ENCODE assay signal across 1 cellular context in genomic region chr19:1094978-1095701, GRCh38.
TF ChIP-seq lines count a peak whose summit lies in the region.

TSS of gene POLR2E (minus strand) at chr19:1095375. CDS start at chr19:1095315, 60 bp downstream.

TF ChIP-seq in K562, 482 proteins besides CTCF, POLR2A, EP300 and RAD21 (continued from another document and continues in another):
- peak; percentile 35; the same call in 1 of the 2 replicates for TF ChIP-seq ZBTB2 (IDR thresholded peaks at IDR 0.05)
- peak; percentile 79 for TF ChIP-seq TAF1 (IDR thresholded peaks at IDR 0.05; ENCODE audit: control insufficient read depth, extremely low read depth, insufficient read depth, low read length, severe bottlenecking)
- no peak for TF ChIP-seq ZNF263 (CRISPR knock-in tag; IDR thresholded peaks at IDR 0.05; ENCODE audit: borderline replicate concordance)
- peak; percentile 71 to 91 for TF ChIP-seq MAZ (CRISPR knock-in tag; conservative IDR thresholded peaks at IDR 0.05 in 1 of 2, IDR thresholded peaks at IDR 0.05 in 1 of 2)
- peak; percentile 95 for TF ChIP-seq SUPT5H (IDR thresholded peaks at IDR 0.05)
- TF ChIP-seq GTF2E2 (tag; IDR thresholded peaks at IDR 0.05): no peak
- peak; percentile 98 for TF ChIP-seq ZNF143 (CRISPR knock-in tag; IDR thresholded peaks at IDR 0.05)
- peak; percentile 25 for TF ChIP-seq PCBP1 (IDR thresholded peaks at IDR 0.05; ENCODE audit: low read depth, low read length, poor library complexity, severe bottlenecking)
- peak; percentile 91 for TF ChIP-seq NEUROD1 (IDR thresholded peaks at IDR 0.05; ENCODE audit: borderline replicate concordance, low read depth, low read length, partially characterized antibody)
- TF ChIP-seq, protein P1, sequence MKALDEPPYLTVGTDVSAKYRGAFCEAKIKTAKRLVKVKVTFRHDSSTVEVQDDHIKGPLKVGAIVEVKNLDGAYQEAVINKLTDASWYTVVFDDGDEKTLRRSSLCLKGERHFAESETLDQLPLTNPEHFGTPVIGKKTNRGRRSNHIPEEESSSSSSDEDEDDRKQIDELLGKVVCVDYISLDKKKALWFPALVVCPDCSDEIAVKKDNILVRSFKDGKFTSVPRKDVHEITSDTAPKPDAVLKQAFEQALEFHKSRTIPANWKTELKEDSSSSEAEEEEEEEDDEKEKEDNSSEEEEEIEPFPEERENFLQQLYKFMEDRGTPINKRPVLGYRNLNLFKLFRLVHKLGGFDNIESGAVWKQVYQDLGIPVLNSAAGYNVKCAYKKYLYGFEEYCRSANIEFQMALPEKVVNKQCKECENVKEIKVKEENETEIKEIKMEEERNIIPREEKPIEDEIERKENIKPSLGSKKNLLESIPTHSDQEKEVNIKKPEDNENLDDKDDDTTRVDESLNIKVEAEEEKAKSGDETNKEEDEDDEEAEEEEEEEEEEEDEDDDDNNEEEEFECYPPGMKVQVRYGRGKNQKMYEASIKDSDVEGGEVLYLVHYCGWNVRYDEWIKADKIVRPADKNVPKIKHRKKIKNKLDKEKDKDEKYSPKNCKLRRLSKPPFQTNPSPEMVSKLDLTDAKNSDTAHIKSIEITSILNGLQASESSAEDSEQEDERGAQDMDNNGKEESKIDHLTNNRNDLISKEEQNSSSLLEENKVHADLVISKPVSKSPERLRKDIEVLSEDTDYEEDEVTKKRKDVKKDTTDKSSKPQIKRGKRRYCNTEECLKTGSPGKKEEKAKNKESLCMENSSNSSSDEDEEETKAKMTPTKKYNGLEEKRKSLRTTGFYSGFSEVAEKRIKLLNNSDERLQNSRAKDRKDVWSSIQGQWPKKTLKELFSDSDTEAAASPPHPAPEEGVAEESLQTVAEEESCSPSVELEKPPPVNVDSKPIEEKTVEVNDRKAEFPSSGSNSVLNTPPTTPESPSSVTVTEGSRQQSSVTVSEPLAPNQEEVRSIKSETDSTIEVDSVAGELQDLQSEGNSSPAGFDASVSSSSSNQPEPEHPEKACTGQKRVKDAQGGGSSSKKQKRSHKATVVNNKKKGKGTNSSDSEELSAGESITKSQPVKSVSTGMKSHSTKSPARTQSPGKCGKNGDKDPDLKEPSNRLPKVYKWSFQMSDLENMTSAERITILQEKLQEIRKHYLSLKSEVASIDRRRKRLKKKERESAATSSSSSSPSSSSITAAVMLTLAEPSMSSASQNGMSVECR (CRISPR knock-in tag; IDR thresholded peaks at IDR 0.05): 0 out of 2 replicates have a peak, but pooled peaks have one; percentile 40
- no peak for TF ChIP-seq ESRRB (CRISPR knock-in tag; IDR thresholded peaks at IDR 0.05; ENCODE audit: borderline replicate concordance)
- TF ChIP-seq HNRNPLL (IDR thresholded peaks at IDR 0.05; ENCODE audit: low read depth, low read length, poor library complexity, severe bottlenecking): peak; percentile 37
- no peak for TF ChIP-seq ARID2 (IDR thresholded peaks at IDR 0.05)
- TF ChIP-seq GABPA (tag; conservative IDR thresholded peaks at IDR 0.05; ENCODE audit: low read depth): peak; percentile 52; the same call in 1 of the 2 replicates
- TF ChIP-seq TBL1XR1 (IDR thresholded peaks at IDR 0.05; ENCODE audit: low read length in 2 of 2): peak in 1 of 2 experiments; percentile 53; a peak in 3 of 4 replicates
- TF ChIP-seq SIX5 (IDR thresholded peaks at IDR 0.05; ENCODE audit: borderline replicate concordance in 1 of 2, insufficient read depth in 1 of 2, low read depth in 1 of 2, low read length in 2 of 2): peak; percentile 84 to 88
- TF ChIP-seq MXI1 (IDR thresholded peaks at IDR 0.05; ENCODE audit: low read depth, low read length): peak; percentile 37; the same call in 1 of the 2 replicates
- no peak for TF ChIP-seq ARNT (IDR thresholded peaks at IDR 0.05)
- TF ChIP-seq CCNT2 (IDR thresholded peaks at IDR 0.05; ENCODE audit: borderline replicate concordance, extremely low read depth, insufficient read length, low read depth, low read length): peak; percentile 78
- TF ChIP-seq FOXA1 (IDR thresholded peaks at IDR 0.05; ENCODE audit: borderline replicate concordance): no peak
- TF ChIP-seq, protein P2, sequence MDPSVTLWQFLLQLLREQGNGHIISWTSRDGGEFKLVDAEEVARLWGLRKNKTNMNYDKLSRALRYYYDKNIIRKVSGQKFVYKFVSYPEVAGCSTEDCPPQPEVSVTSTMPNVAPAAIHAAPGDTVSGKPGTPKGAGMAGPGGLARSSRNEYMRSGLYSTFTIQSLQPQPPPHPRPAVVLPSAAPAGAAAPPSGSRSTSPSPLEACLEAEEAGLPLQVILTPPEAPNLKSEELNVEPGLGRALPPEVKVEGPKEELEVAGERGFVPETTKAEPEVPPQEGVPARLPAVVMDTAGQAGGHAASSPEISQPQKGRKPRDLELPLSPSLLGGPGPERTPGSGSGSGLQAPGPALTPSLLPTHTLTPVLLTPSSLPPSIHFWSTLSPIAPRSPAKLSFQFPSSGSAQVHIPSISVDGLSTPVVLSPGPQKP (CRISPR knock-in tag; IDR thresholded peaks at IDR 0.05): no peak
- TF ChIP-seq, protein P3, sequence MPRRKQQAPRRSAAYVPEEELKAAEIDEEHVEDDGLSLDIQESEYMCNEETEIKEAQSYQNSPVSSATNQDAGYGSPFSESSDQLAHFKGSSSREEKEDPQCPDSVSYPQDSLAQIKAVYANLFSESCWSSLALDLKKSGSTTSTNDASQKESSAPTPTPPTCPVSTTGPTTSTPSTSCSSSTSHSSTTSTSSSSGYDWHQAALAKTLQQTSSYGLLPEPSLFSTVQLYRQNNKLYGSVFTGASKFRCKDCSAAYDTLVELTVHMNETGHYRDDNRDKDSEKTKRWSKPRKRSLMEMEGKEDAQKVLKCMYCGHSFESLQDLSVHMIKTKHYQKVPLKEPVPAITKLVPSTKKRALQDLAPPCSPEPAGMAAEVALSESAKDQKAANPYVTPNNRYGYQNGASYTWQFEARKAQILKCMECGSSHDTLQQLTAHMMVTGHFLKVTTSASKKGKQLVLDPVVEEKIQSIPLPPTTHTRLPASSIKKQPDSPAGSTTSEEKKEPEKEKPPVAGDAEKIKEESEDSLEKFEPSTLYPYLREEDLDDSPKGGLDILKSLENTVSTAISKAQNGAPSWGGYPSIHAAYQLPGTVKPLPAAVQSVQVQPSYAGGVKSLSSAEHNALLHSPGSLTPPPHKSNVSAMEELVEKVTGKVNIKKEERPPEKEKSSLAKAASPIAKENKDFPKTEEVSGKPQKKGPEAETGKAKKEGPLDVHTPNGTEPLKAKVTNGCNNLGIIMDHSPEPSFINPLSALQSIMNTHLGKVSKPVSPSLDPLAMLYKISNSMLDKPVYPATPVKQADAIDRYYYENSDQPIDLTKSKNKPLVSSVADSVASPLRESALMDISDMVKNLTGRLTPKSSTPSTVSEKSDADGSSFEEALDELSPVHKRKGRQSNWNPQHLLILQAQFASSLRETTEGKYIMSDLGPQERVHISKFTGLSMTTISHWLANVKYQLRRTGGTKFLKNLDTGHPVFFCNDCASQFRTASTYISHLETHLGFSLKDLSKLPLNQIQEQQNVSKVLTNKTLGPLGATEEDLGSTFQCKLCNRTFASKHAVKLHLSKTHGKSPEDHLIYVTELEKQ (CRISPR knock-in tag; IDR thresholded peaks at IDR 0.05): no peak
- TF ChIP-seq HNRNPH1 (optimal IDR thresholded peaks at IDR 0.05; ENCODE audit: low read depth, low read length): no peak
- peak; percentile 50 for TF ChIP-seq KDM5B (IDR thresholded peaks at IDR 0.05; ENCODE audit: insufficient replicate concordance, low read depth, low read length)
- TF ChIP-seq KLF13 (tag; IDR thresholded peaks at IDR 0.05; ENCODE audit: borderline replicate concordance, low read depth): no peak
- no peak for TF ChIP-seq RCOR1 (IDR thresholded peaks at IDR 0.05; ENCODE audit: borderline replicate concordance in 1 of 2, low read depth in 2 of 2, low read length in 2 of 2)
- TF ChIP-seq, protein P4, sequence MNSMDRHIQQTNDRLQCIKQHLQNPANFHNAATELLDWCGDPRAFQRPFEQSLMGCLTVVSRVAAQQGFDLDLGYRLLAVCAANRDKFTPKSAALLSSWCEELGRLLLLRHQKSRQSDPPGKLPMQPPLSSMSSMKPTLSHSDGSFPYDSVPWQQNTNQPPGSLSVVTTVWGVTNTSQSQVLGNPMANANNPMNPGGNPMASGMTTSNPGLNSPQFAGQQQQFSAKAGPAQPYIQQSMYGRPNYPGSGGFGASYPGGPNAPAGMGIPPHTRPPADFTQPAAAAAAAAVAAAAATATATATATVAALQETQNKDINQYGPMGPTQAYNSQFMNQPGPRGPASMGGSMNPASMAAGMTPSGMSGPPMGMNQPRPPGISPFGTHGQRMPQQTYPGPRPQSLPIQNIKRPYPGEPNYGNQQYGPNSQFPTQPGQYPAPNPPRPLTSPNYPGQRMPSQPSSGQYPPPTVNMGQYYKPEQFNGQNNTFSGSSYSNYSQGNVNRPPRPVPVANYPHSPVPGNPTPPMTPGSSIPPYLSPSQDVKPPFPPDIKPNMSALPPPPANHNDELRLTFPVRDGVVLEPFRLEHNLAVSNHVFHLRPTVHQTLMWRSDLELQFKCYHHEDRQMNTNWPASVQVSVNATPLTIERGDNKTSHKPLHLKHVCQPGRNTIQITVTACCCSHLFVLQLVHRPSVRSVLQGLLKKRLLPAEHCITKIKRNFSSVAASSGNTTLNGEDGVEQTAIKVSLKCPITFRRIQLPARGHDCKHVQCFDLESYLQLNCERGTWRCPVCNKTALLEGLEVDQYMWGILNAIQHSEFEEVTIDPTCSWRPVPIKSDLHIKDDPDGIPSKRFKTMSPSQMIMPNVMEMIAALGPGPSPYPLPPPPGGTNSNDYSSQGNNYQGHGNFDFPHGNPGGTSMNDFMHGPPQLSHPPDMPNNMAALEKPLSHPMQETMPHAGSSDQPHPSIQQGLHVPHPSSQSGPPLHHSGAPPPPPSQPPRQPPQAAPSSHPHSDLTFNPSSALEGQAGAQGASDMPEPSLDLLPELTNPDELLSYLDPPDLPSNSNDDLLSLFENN (IDR thresholded peaks at IDR 0.05; ENCODE audit: low read depth in 2 of 2, low read length in 2 of 2): 0 out of 4 replicates have a peak, but pooled peaks of 1 of the 2 experiments have one; percentile 9
- peak; percentile 23; the same call in 1 of the 2 replicates for TF ChIP-seq CTBP1 (IDR thresholded peaks at IDR 0.05; ENCODE audit: borderline replicate concordance)
- TF ChIP-seq, protein P5, sequence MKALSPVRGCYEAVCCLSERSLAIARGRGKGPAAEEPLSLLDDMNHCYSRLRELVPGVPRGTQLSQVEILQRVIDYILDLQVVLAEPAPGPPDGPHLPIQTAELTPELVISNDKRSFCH (CRISPR knock-in tag; IDR thresholded peaks at IDR 0.05): no peak
- TF ChIP-seq, protein P5 (tag; IDR thresholded peaks at IDR 0.05): peak; percentile 50; the same call in 1 of the 2 replicates
- TF ChIP-seq, protein P6, sequence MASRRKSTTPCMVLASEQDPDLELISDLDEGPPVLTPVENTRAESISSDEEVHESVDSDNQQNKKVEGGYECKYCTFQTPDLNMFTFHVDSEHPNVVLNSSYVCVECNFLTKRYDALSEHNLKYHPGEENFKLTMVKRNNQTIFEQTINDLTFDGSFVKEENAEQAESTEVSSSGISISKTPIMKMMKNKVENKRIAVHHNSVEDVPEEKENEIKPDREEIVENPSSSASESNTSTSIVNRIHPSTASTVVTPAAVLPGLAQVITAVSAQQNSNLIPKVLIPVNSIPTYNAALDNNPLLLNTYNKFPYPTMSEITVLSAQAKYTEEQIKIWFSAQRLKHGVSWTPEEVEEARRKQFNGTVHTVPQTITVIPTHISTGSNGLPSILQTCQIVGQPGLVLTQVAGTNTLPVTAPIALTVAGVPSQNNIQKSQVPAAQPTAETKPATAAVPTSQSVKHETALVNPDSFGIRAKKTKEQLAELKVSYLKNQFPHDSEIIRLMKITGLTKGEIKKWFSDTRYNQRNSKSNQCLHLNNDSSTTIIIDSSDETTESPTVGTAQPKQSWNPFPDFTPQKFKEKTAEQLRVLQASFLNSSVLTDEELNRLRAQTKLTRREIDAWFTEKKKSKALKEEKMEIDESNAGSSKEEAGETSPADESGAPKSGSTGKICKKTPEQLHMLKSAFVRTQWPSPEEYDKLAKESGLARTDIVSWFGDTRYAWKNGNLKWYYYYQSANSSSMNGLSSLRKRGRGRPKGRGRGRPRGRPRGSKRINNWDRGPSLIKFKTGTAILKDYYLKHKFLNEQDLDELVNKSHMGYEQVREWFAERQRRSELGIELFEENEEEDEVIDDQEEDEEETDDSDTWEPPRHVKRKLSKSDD (conservative IDR thresholded peaks at IDR 0.05; ENCODE audit: low read length): peak; percentile 85; the same call in 1 of the 2 replicates
- TF ChIP-seq, protein P7, sequence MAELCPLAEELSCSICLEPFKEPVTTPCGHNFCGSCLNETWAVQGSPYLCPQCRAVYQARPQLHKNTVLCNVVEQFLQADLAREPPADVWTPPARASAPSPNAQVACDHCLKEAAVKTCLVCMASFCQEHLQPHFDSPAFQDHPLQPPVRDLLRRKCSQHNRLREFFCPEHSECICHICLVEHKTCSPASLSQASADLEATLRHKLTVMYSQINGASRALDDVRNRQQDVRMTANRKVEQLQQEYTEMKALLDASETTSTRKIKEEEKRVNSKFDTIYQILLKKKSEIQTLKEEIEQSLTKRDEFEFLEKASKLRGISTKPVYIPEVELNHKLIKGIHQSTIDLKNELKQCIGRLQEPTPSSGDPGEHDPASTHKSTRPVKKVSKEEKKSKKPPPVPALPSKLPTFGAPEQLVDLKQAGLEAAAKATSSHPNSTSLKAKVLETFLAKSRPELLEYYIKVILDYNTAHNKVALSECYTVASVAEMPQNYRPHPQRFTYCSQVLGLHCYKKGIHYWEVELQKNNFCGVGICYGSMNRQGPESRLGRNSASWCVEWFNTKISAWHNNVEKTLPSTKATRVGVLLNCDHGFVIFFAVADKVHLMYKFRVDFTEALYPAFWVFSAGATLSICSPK (IDR thresholded peaks at IDR 0.05; ENCODE audit: borderline replicate concordance): no peak
- TF ChIP-seq CREB3L1 (IDR thresholded peaks at IDR 0.05; ENCODE audit: borderline replicate concordance, low read depth): peak; percentile 93
- 0 out of 3 replicates have a peak, but pooled peaks of 1 of the 2 experiments have one; percentile 24 for TF ChIP-seq CBX3 (IDR thresholded peaks at IDR 0.05; ENCODE audit: borderline replicate concordance in 1 of 2, low read length in 2 of 2)
- 0 out of 2 replicates have a peak, but pooled peaks have one; percentile 18 for TF ChIP-seq STAG1 (CRISPR knock-in tag; IDR thresholded peaks at IDR 0.05; ENCODE audit: borderline replicate concordance)
